In the genomic region with DNA sequence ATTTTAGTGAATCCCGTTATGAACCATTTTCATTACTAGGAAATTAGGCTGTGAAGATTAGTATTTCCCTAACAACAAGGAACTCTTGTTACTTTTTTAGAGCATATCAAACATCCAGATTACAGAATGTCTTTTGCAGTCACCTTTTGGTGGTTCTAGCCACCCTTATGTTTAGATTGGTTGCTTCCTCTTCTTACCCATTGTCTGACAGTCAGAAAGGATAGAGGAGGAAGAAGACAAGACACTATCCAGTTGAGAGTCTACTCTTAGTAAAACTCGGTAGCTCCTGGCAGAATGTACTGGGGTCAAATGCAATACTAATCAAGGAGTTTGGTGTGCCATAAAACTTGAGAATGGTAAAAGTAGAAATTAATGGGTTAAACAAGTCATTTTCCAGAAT, we compare ENCODE assay signal across 28 cellular contexts. TPM values are rescaled to one million over a fixed set of nuclear protein-coding genes. Genes with fewer than 3 reads are reported as not detected.
"Had no signal": no experiment of that assay in that cellular context is flagged by ENCODE, and none has a peak within 500 bp of the region (broad histone marks: within the 10 kb centered on the region; RNA-seq: fewer than 3 reads in every experiment).

No MANE protein-coding gene starts in this region.

- H3K4me3 ChIP-seq: ascending aorta, colonic mucosa, esophagus muscularis mucosa, psoas muscle, SK-N-MC, skin epidermis, suprapubic skin had no signal

- FAIRE-seq: frontal cortex had no signal

- DNase-seq: activated CD4-positive, alpha-beta T cell treated with anti-CD3 and anti-CD28 coated beads, Interleukin-2, amount 10 ng/mL, durations not matched to agents 7 days and 5 days; activated CD4-positive, CD25-positive, alpha-beta regulatory T cell treated with anti-CD3 and anti-CD28 coated beads, Interleukin-2, amount 50 U/mL, for 72 hours; activated CD8-positive, alpha-beta T cell treated with anti-CD3 and anti-CD28 coated beads for 36 hours; activated T-cell treated with anti-CD3 and anti-CD28 coated beads, Interleukin-2, amount 50 U/mL, for 1 hour; brain microvascular endothelial cell; colonic mucosa; dorsolateral prefrontal cortex; effector memory CD8-positive, alpha-beta T cell; glutamatergic neuron; hypothalamus; islet precursor cell; left cardiac atrium; mesenchymal stem cell; naive B cell; psoas muscle; stimulated activated CD4-positive, alpha-beta T cell treated with anti-CD3 and anti-CD28 coated beads, Interleukin-2, amount 100 ng/mL, for 24 hours; stimulated activated naive CD8-positive, alpha-beta T cell treated with anti-CD3 and anti-CD28 coated beads, Interleukin-15, amount 100 ng/mL, for 72 hours had no signal

- H3K27ac Mint-ChIP-seq: activated CD4-positive, alpha-beta T cell treated with anti-CD3 and anti-CD28 coated beads, Interleukin-2, amount 10 ng/mL, durations not matched to agents 7 days and 5 days; activated CD8-positive, alpha-beta T cell treated with anti-CD3 and anti-CD28 coated beads for 36 hours; activated naive CD4-positive, alpha-beta T cell treated with anti-CD3 and anti-CD28 coated beads, Interleukin-2, amount 50 U/mL, for 72 hours; effector memory CD8-positive, alpha-beta T cell; naive B cell; stimulated activated effector memory CD8-positive, alpha-beta T cell treated with anti-CD3 and anti-CD28 coated beads, Interleukin-12 subunit alpha, Interleukin-12 subunit beta, amount 100 ng/mL, for 72 hours; stimulated activated naive CD8-positive, alpha-beta T cell treated with anti-CD3 and anti-CD28 coated beads, Interleukin-15, amount 100 ng/mL, for 72 hours had no signal

- H3K27ac ChIP-seq: brain microvascular endothelial cell, colonic mucosa, psoas muscle, SK-N-MC, suprapubic skin had no signal

- H3K9me3 ChIP-seq: ascending aorta, colonic mucosa, esophagus muscularis mucosa, psoas muscle, suprapubic skin had no signal

- H3K4me1 ChIP-seq: ascending aorta, colonic mucosa, psoas muscle had no signal

- H3K36me3 Mint-ChIP-seq: naive B cell; stimulated activated effector memory CD8-positive, alpha-beta T cell treated with anti-CD3 and anti-CD28 coated beads, Interleukin-12 subunit alpha, Interleukin-12 subunit beta, amount 100 ng/mL, for 72 hours; type B pancreatic cell had no signal

- H3K4me3 Mint-ChIP-seq: activated CD4-positive, alpha-beta T cell treated with anti-CD3 and anti-CD28 coated beads, Interleukin-2, amount 10 ng/mL, durations not matched to agents 7 days and 5 days; activated CD8-positive, alpha-beta T cell treated with anti-CD3 and anti-CD28 coated beads for 36 hours; central memory CD8-positive, alpha-beta T cell; effector memory CD8-positive, alpha-beta T cell; stimulated activated effector memory CD8-positive, alpha-beta T cell treated with anti-CD3 and anti-CD28 coated beads, Interleukin-12 subunit alpha, Interleukin-12 subunit beta, amount 100 ng/mL, for 72 hours had no signal

- H3K36me3 ChIP-seq: ascending aorta, brain microvascular endothelial cell, colonic mucosa, esophagus muscularis mucosa, suprapubic skin had no signal

- H3K9me3 Mint-ChIP-seq: activated CD4-positive, alpha-beta T cell treated with anti-CD3 and anti-CD28 coated beads, Interleukin-2, amount 10 ng/mL, durations not matched to agents 7 days and 5 days; activated CD8-positive, alpha-beta T cell treated with anti-CD3 and anti-CD28 coated beads for 36 hours; activated naive CD4-positive, alpha-beta T cell treated with anti-CD3 and anti-CD28 coated beads, Interleukin-2, amount 50 U/mL, for 72 hours; effector memory CD8-positive, alpha-beta T cell; naive B cell; stimulated activated effector memory CD8-positive, alpha-beta T cell treated with anti-CD3 and anti-CD28 coated beads, Interleukin-12 subunit alpha, Interleukin-12 subunit beta, amount 100 ng/mL, for 72 hours; stimulated activated naive CD8-positive, alpha-beta T cell treated with anti-CD3 and anti-CD28 coated beads, Interleukin-15, amount 100 ng/mL, for 72 hours had no signal

- H3K27me3 ChIP-seq: ascending aorta, colonic mucosa had no signal

RNA-seq across cellular contexts. Expression of a gene that starts 1.6 kb away (rescaled TPM):
- total RNA-seq: activated CD4-positive, alpha-beta T cell treated with anti-CD3 and anti-CD28 coated beads, Interleukin-2, amount 10 ng/mL, durations not matched to agents 7 days and 5 days; activated naive CD4-positive, alpha-beta T cell treated with anti-CD3 and anti-CD28 coated beads, Interleukin-2, amount 50 U/mL, for 72 hours; T-helper 2 cell treated with Interferon-gamma antibody and Interleukin-4, amounts not matched to agents 100 ng/mL and 5 ng/mL, for 36 hours had no signal
